In genomic region chr2:160114721-160115120, GRCh38 we compare ENCODE assay signal across 3 cellular contexts. TPM values are rescaled to one million over a fixed set of nuclear protein-coding genes. Genes with fewer than 3 reads are reported as not detected.
"Had no signal": no experiment of that assay in that cellular context is flagged by ENCODE, and none has a peak within 500 bp of the region (broad histone marks: within the 10 kb centered on the region; RNA-seq: fewer than 3 reads in every experiment).

No MANE protein-coding gene starts in this region.

RNA-seq across cellular contexts. Expression of gene PLA2R1, which starts 52.3 kb away (rescaled TPM):
- total RNA-seq: mononuclear cell; naive thymus-derived CD8-positive, alpha-beta T cell had no signal
- polyA plus RNA-seq: immature natural killer cell; naive thymus-derived CD8-positive, alpha-beta T cell had no signal
